ENCODE assay signal across 8 cellular contexts in the genomic region with DNA sequence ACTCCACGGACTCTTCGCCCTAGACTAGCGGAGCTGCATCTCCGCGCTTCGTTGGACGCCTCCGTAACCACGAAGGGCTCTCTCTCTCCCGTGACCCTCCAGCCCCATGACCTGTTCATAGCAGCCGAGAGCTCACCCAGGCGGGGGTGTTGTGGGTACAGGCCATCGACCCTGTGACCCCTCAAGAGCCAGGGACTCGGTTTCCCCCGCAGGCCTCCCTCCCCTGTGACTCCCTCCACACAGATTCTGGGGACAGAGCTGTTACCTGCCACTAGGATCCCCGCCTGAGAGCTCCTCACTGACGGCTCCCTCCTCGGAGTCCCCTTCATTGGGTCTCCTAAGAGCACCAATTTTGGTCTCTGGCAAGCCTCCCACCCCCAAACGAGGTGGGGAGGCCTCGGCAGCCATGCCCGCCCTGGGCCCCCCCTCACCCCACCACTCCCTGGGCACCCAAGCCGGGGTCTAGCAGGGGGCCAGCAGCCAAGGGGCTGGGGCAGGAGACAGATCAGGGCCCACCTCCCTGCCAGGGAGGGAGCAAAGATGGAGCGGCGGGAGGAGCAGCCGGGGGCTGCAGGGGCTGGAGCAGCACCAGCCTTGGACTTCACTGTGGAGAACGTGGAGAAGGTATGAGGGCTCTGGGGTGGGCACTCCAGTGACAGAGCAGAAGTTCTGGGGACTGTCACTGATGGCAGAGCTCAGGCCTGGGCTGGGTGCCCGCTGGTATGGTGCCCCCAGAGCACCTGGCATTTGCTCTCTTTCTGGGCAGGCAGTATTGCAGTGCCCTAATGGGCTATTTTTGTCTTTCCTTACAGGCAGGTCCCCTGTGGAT. TPM values are rescaled to one million over a fixed set of nuclear protein-coding genes. Genes with fewer than 3 reads are reported as not detected.
DNase-seq lines count a peak whose midpoint lies in the region; ATAC-seq and TF ChIP-seq lines count a peak whose summit lies in the region.

No MANE protein-coding gene starts in this region.

- no peaks in the 10 kb centered on the region for H3K27me3 ChIP-seq in SJCRH30
- no peaks in the 10 kb centered on the region for H3K27me3 ChIP-seq in esophagus (ENCODE audit: control insufficient read depth in 1 of 2, insufficient read depth in 2 of 2, low read length in 2 of 2)
- no peaks in the 10 kb centered on the region for H3K27me3 ChIP-seq in neuronal stem cell (ENCODE audit: control insufficient read depth in 3 of 3, insufficient read depth in 3 of 3, low read depth in 1 of 3, low read length in 3 of 3)

- H3K36me3 Mint-ChIP-seq in activated T-cell treated with anti-CD3 and anti-CD28 coated beads, Interleukin-2, amount 50 U/mL, for 72 hours (ENCODE audit: insufficient read depth in 2 of 2) = peaks cover 3 to 6% of the 10 kb centered on the region in 2 donors

- H2AK5ac ChIP-seq in neuronal stem cell (ENCODE audit: low read depth, low read length) = peak overlapping the region; percentile 76

- CTCF ChIA-PET in GM10248 (lab: Yijun Ruan, JAX) = interaction anchor here (0.9 to 10.1 kb wide), 11 partner anchors 8 to 297 kb away, joined by 3 to 191 read pairs (median 10); partner anchors contain the start of genes ARTN and KDM4A

- peaks cover 59% of the 10 kb centered on the region for H3K4me1 Mint-ChIP-seq in activated T-cell treated with anti-CD3 and anti-CD28 coated beads, Interleukin-2, amount 50 U/mL, for 72 hours (ENCODE audit: low read depth)

- H3K4me1 ChIP-seq in SJCRH30 = no peaks in the 10 kb centered on the region; the same call in 1 of the 2 replicates
- H3K4me1 ChIP-seq in esophagus (ENCODE audit: control insufficient read depth in 2 of 2, insufficient read depth in 2 of 2, low read length in 1 of 2) = peaks cover 13 to 17% of the 10 kb centered on the region in 2 donors
- H3K4me1 ChIP-seq in neuronal stem cell (ENCODE audit: control insufficient read depth in 2 of 2, insufficient read depth in 1 of 2, low read depth in 1 of 2, low read length in 2 of 2) = peaks cover 9 to 11% of the 10 kb centered on the region in 2 donors

- H3K27me3 Mint-ChIP-seq in activated T-cell treated with anti-CD3 and anti-CD28 coated beads, Interleukin-2, amount 50 U/mL, for 72 hours (ENCODE audit: low read depth) = no peaks in the 10 kb centered on the region

- H3K36me3 ChIP-seq in SJCRH30 (no peaks in the 10 kb centered on the region), esophagus (ENCODE audit: control insufficient read depth in 2 of 2, insufficient read depth in 2 of 2, low read length in 1 of 2) (peaks cover 0 to 9% of the 10 kb centered on the region in 2 donors), neuronal stem cell (replicated peaks in 1 of 2; ENCODE audit: control insufficient read depth in 2 of 2, insufficient read depth in 2 of 2, low read length in 2 of 2) (peaks cover 5 to 17% of the 10 kb centered on the region in 2 donors)

- peak overlapping the region; percentile 95 for H3K4me2 ChIP-seq in neuronal stem cell (ENCODE audit: insufficient read depth, low read length, poor library complexity, severe bottlenecking)

- H3K79me1 ChIP-seq in neuronal stem cell (ENCODE audit: low read depth, low read length) = peaks cover 3% of the 10 kb centered on the region

- H3K27ac Mint-ChIP-seq in activated T-cell treated with anti-CD3 and anti-CD28 coated beads, Interleukin-2, amount 50 U/mL, for 72 hours = peak overlapping the region; percentile 97

- H2BK15ac ChIP-seq in neuronal stem cell (ENCODE audit: low read length) = peak overlapping the region; percentile 56

- no peak overlapping the region for H2BK120ac ChIP-seq in neuronal stem cell (ENCODE audit: low read depth, low read length)

- peak overlapping the region; percentile 97 for H2BK5ac ChIP-seq in neuronal stem cell (ENCODE audit: low read length)

- H3K27ac ChIP-seq in SJCRH30 (peak overlapping the region; percentile 99), esophagus (ENCODE audit: low read depth in 2 of 2, low read length in 1 of 2) (peak overlapping the region; percentile 90 to 95), neuronal stem cell (replicated peaks; ENCODE audit: low read length) (no peak overlapping the region)

- H4K91ac ChIP-seq in neuronal stem cell (ENCODE audit: low read depth, low read length, poor library complexity) = no peak overlapping the region

- no peak for TF ChIP-seq CTCF in GM10248 (IDR thresholded peaks at IDR 0.05; ENCODE audit: control extremely low read depth, extremely low read depth, low read depth, missing control alignments)

- peak overlapping the region; percentile 93 to 97 for H3K4me3 Mint-ChIP-seq in activated T-cell treated with anti-CD3 and anti-CD28 coated beads, Interleukin-2, amount 50 U/mL, for 72 hours

- H3K14ac ChIP-seq in neuronal stem cell (ENCODE audit: low read length) = peak overlapping the region; percentile 89

- no peaks in the 10 kb centered on the region for H3K9me3 ChIP-seq in SJCRH30 (replicated peaks)
- no peaks in the 10 kb centered on the region for H3K9me3 ChIP-seq in esophagus (ENCODE audit: control insufficient read depth in 2 of 2, insufficient read depth in 1 of 2, low read depth in 1 of 2, low read length in 1 of 2)
- H3K9me3 ChIP-seq in neuronal stem cell (replicated peaks in 1 of 2; ENCODE audit: control insufficient read depth in 2 of 2, insufficient read depth in 1 of 2, low read depth in 1 of 2, low read length in 2 of 2) = no peaks in the 10 kb centered on the region

- H3K9me3 Mint-ChIP-seq in activated T-cell treated with anti-CD3 and anti-CD28 coated beads, Interleukin-2, amount 50 U/mL, for 72 hours = no peaks in the 10 kb centered on the region

- H3K4me3 ChIP-seq in SJCRH30 = peak overlapping the region; percentile 69
- H3K4me3 ChIP-seq in esophagus (ENCODE audit: low read depth in 1 of 2, low read length in 2 of 2) = peak overlapping the region; percentile 80 to 82
- H3K4me3 ChIP-seq in neuronal stem cell (ENCODE audit: low read length in 2 of 2) = peak overlapping the region; percentile 83 to 89

- H3K18ac ChIP-seq in neuronal stem cell (ENCODE audit: low read length) = peak overlapping the region; percentile 93

- H3K9ac ChIP-seq in neuronal stem cell (ENCODE audit: low read depth, low read length, poor library complexity) = peak overlapping the region; percentile 93

- POLR2A ChIA-PET in GM10248 (lab: Yijun Ruan, JAX) = interaction anchor here (0.5 to 1.6 kb wide), 2 partner anchors 36 to 297 kb away, joined by 3 read pairs; partner anchors contain the start of gene KDM4A

- H2BK12ac ChIP-seq in neuronal stem cell (ENCODE audit: low read length) = peak overlapping the region; percentile 11

- H2AFZ ChIP-seq in neuronal stem cell (ENCODE audit: low read length) = peak overlapping the region; percentile 99

- DNase-seq in activated T-cell treated with anti-CD3 and anti-CD28 coated beads, Interleukin-2, amount 50 U/mL, for 72 hours = no peak
- no peak for DNase-seq in activated T-cell treated with anti-CD3 and anti-CD28 coated beads for 4 hours
- DNase-seq in SJCRH30 = no peak
- DNase-seq in neuronal stem cell (ENCODE audit: low spot score) = no peak
- no peak for DNase-seq in DMS153 treated with DMSO at 0.1 percent for 48 hours (lab: John Stamatoyannopoulos, UW; ENCODE audit: unreplicated experiment)
- no peak for DNase-seq in UCSD-AML1 (lab: John Stamatoyannopoulos, UW; ENCODE audit: unreplicated experiment)
- no peak for DNase-seq in GM10248 (ENCODE audit: extremely low spot score)

- H3K4ac ChIP-seq in neuronal stem cell (ENCODE audit: low read length) = peak overlapping the region; percentile 77

- no peak for ATAC-seq in activated T-cell treated with anti-CD3 and anti-CD28 coated beads, Interleukin-2, amount 50 U/mL, for 72 hours (replicated peaks in 1 of 2)

- H3K23ac ChIP-seq in neuronal stem cell (ENCODE audit: low read depth, low read length, poor library complexity) = peak overlapping the region; percentile 89

- H4K8ac ChIP-seq in neuronal stem cell (ENCODE audit: low read depth, low read length) = no peak overlapping the region

- 2 to 5% methylated on average over 27 of the region's 27 CpGs for WGBS in esophagus, 2 donors
- WGBS in neuronal stem cell (ENCODE audit: extremely low coverage in 2 of 2, insufficient read length in 2 of 2, insufficient replicate concordance in 1 of 2), 2 donors = no CpG with 5 or more reads among the region's 27 CpGs

RNA-seq across cellular contexts. Expression of gene IPO13, which starts 0.5 kb away (rescaled TPM):
- 10 to 100 TPM; 21.0 to 27.3 TPM for total RNA-seq in activated T-cell treated with anti-CD3 and anti-CD28 coated beads, Interleukin-2, amount 50 U/mL, for 72 hours
- total RNA-seq in SJCRH30 (2014; rRNA removed; shearing (Covaris generic)) = 15.4 and 17.7 TPM in 2 replicates
- polyA plus RNA-seq in esophagus = 10 to 100 TPM; 18.1 to 22.1 TPM
- 9.3 TPM for polyA plus RNA-seq in neuronal stem cell (2013, experiment 1 of 2)
- polyA plus RNA-seq in neuronal stem cell (2013, experiment 2 of 2) = 9.1 TPM

RNA-seq across cellular contexts. Expression of gene ARTN, which starts 13.7 kb away (rescaled TPM):
- 1 to 10 TPM; 1.9 to 3.0 TPM for total RNA-seq in activated T-cell treated with anti-CD3 and anti-CD28 coated beads, Interleukin-2, amount 50 U/mL, for 72 hours
- total RNA-seq in SJCRH30 (2014; rRNA removed; shearing (Covaris generic)) = 2.8 and 3.0 TPM in 2 replicates
- 1 to 10 TPM; 1.8 to 2.6 TPM for polyA plus RNA-seq in esophagus
- 2.7 TPM for polyA plus RNA-seq in neuronal stem cell (2013, experiment 1 of 2)
- 2.4 TPM for polyA plus RNA-seq in neuronal stem cell (2013, experiment 2 of 2)

RNA-seq across cellular contexts. Expression of gene DPH2, which starts 22.5 kb away (rescaled TPM):
- 10 to 100 TPM; 21.4 to 31.0 TPM for total RNA-seq in activated T-cell treated with anti-CD3 and anti-CD28 coated beads, Interleukin-2, amount 50 U/mL, for 72 hours
- total RNA-seq in SJCRH30 (2014; rRNA removed; shearing (Covaris generic)) = 45.4 and 47.9 TPM in 2 replicates
- 10 to 100 TPM; 14.2 to 17.9 TPM for polyA plus RNA-seq in esophagus
- polyA plus RNA-seq in neuronal stem cell (2013, experiment 1 of 2) = 11.1 TPM
- 11.6 TPM for polyA plus RNA-seq in neuronal stem cell (2013, experiment 2 of 2)

RNA-seq across cellular contexts. Expression of gene ATP6V0B, which starts 27.5 kb away (rescaled TPM):
- total RNA-seq in activated T-cell treated with anti-CD3 and anti-CD28 coated beads, Interleukin-2, amount 50 U/mL, for 72 hours = 10 to 100 TPM; 89.9 to 98.0 TPM
- 89.7 and 109 TPM in 2 replicates for total RNA-seq in SJCRH30 (2014; rRNA removed; shearing (Covaris generic))
- polyA plus RNA-seq in esophagus = 100 to 1,000 TPM in 1 of 2 donors, 10 to 100 TPM in 1; 66.1 to 124 TPM
- 44.2 TPM for polyA plus RNA-seq in neuronal stem cell (2013, experiment 1 of 2)
- polyA plus RNA-seq in neuronal stem cell (2013, experiment 2 of 2) = 41.9 TPM

RNA-seq across cellular contexts. Expression of gene B4GALT2, which starts 31.7 kb away (rescaled TPM):
- total RNA-seq in activated T-cell treated with anti-CD3 and anti-CD28 coated beads, Interleukin-2, amount 50 U/mL, for 72 hours = 10 to 100 TPM; 19.5 to 20.4 TPM
- total RNA-seq in SJCRH30 (2014; rRNA removed; shearing (Covaris generic)) = 65.9 and 67.4 TPM in 2 replicates
- polyA plus RNA-seq in esophagus = 10 to 100 TPM; 22.7 to 30.6 TPM
- 64.3 TPM for polyA plus RNA-seq in neuronal stem cell (2013, experiment 1 of 2)
- polyA plus RNA-seq in neuronal stem cell (2013, experiment 2 of 2) = 60.7 TPM
